30 cellular contexts compared by ENCODE assay signal in the genomic region with DNA sequence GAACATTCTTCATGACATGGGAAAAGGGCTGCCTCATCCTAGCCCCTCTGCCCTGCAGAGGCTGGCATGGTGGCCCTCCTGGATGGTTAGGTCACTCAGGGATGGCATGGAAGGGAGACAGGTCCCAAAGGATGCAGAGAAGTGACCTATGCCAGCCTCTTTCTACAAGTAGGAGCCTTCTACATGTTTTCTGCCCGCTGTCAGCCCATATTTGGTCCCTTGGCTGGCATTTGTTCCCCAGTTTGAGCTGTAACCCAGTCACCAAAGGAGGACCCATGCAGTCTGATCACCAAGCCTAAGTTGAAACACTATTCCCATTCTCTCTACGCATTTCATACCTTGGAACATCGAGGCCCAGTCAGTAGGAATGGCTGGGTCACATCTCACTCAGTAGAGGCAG.
"Had no signal": no experiment of that assay in that cellular context is flagged by ENCODE, and none has a peak within 500 bp of the region (broad histone marks: within the 10 kb centered on the region; RNA-seq: fewer than 3 reads in every experiment).

No MANE protein-coding gene starts in this region.

- H3K4me1 Mint-ChIP-seq: activated B cell treated with CpG ODN at 0.5 μM for 24 hours; activated naive CD4-positive, alpha-beta T cell treated with anti-CD3 and anti-CD28 coated beads, Interleukin-2, amount 50 U/mL, for 24 hours; activated naive CD8-positive, alpha-beta T cell treated with anti-CD3 and anti-CD28 coated beads for 36 hours; activated naive CD8-positive, alpha-beta T cell treated with anti-CD3 and anti-CD28 coated beads, Interleukin-2, amount 50 U/mL, for 24 hours; central memory CD8-positive, alpha-beta T cell had no signal

- H3K4me3 ChIP-seq: adrenal gland, breast epithelium, cardiac muscle cell, coronary artery, dorsolateral prefrontal cortex had no signal

- H3K9me3 ChIP-seq: adrenal gland had no signal

- H3K9me3 Mint-ChIP-seq: activated B cell treated with CpG ODN at 0.5 μM for 24 hours; activated CD8-positive, alpha-beta T cell treated with anti-CD3 and anti-CD28 coated beads for 36 hours; activated naive CD4-positive, alpha-beta T cell treated with anti-CD3 and anti-CD28 coated beads for 36 hours; activated naive CD4-positive, alpha-beta T cell treated with anti-CD3 and anti-CD28 coated beads, Interleukin-2, amount 50 U/mL, for 24 hours; activated naive CD8-positive, alpha-beta T cell treated with anti-CD3 and anti-CD28 coated beads for 36 hours; activated naive CD8-positive, alpha-beta T cell treated with anti-CD3 and anti-CD28 coated beads, Interleukin-2, amount 50 U/mL, for 24 hours; activated T-helper 1 cell treated with anti-CD3 and anti-CD28 coated beads, Interleukin-12 subunit alpha, Interleukin-12 subunit beta, Interleukin-2, Interleukin-4 antibody, amounts not matched to agents 30 ng/mL and 10 ng/mL and 1 ng/mL, durations not matched to agents 14 hours and 24 hours and 36 hours; activated T-helper 2 cell treated with anti-CD3 and anti-CD28 coated beads, Interferon-gamma antibody, Interleukin-2, Interleukin-4, amounts not matched to agents 10 μg/mL and 5 μg/mL and 100 μg/mL, durations not matched to agents 14 hours and 24 hours and 36 hours; central memory CD8-positive, alpha-beta T cell; dendritic cell treated with granulocyte-macrophage colony-stimulating factor and Interleukin-4, amounts not matched to agents 40 ng/mL and 50 ng/mL, for 4 days had no signal

- H3K36me3 ChIP-seq: adrenal gland, breast epithelium, cardiac muscle cell, WERI-Rb-1 had no signal

- H3K27me3 Mint-ChIP-seq: activated B cell treated with CpG ODN at 0.5 μM for 24 hours; activated CD8-positive, alpha-beta T cell treated with anti-CD3 and anti-CD28 coated beads for 36 hours; activated naive CD4-positive, alpha-beta T cell treated with anti-CD3 and anti-CD28 coated beads, Interleukin-2, amount 50 U/mL, for 24 hours; activated naive CD8-positive, alpha-beta T cell treated with anti-CD3 and anti-CD28 coated beads for 36 hours; activated naive CD8-positive, alpha-beta T cell treated with anti-CD3 and anti-CD28 coated beads, Interleukin-2, amount 50 U/mL, for 24 hours; central memory CD8-positive, alpha-beta T cell; dendritic cell treated with granulocyte-macrophage colony-stimulating factor and Interleukin-4, amounts not matched to agents 40 ng/mL and 50 ng/mL, for 4 days had no signal

- H3K27ac ChIP-seq: breast epithelium, cardiac muscle cell, dorsolateral prefrontal cortex, WERI-Rb-1 had no signal

- DNase-seq: activated B cell treated with CpG ODN at 0.5 μM for 24 hours; activated CD4-positive, alpha-beta T cell treated with anti-CD3 and anti-CD28 coated beads for 48 hours; activated CD4-positive, alpha-beta T cell treated with anti-CD3 and anti-CD28 coated beads, Interleukin-2, amount 50 U/mL, for 1 hour; activated CD4-positive, alpha-beta T cell treated with anti-CD3 and anti-CD28 coated beads, Interleukin-2, amount 50 U/mL, for 48 hours; activated CD8-positive, alpha-beta memory T cell treated with anti-CD3 and anti-CD28 coated beads for 24 hours; activated CD8-positive, alpha-beta T cell treated with anti-CD3 and anti-CD28 coated beads for 36 hours; activated effector memory CD4-positive, alpha-beta T cell treated with anti-CD3 and anti-CD28 coated beads, Interleukin-2, amount 50 U/mL, for 16 hours; activated naive CD4-positive, alpha-beta T cell treated with anti-CD3 and anti-CD28 coated beads for 36 hours; activated naive CD8-positive, alpha-beta T cell treated with anti-CD3 and anti-CD28 coated beads for 36 hours; activated naive CD8-positive, alpha-beta T cell treated with anti-CD3 and anti-CD28 coated beads, Interleukin-2, amount 50 U/mL, for 24 hours; activated T-cell treated with anti-CD3 and anti-CD28 coated beads, Interleukin-2, amount 50 U/mL, for 1 hour; activated T-cell treated with anti-CD3 and anti-CD28 coated beads, Interleukin-2, amount 50 U/mL, for 48 hours; adrenal gland; amygdala; effector memory CD4-positive, alpha-beta T cell; endodermal cell; foreskin fibroblast; T-helper 2 cell; WERI-Rb-1 had no signal

- H3K27me3 ChIP-seq: cardiac muscle cell had no signal

- FAIRE-seq: frontal cortex had no signal

- H3K4me1 ChIP-seq: adrenal gland, breast epithelium had no signal

- H3K36me3 Mint-ChIP-seq: activated naive CD4-positive, alpha-beta T cell treated with anti-CD3 and anti-CD28 coated beads, Interleukin-2, amount 50 U/mL, for 24 hours; activated naive CD8-positive, alpha-beta T cell treated with anti-CD3 and anti-CD28 coated beads for 36 hours; brain had no signal

- H3K27ac Mint-ChIP-seq: activated B cell treated with CpG ODN at 0.5 μM for 24 hours; activated CD8-positive, alpha-beta T cell treated with anti-CD3 and anti-CD28 coated beads for 36 hours; activated naive CD4-positive, alpha-beta T cell treated with anti-CD3 and anti-CD28 coated beads for 36 hours; activated naive CD4-positive, alpha-beta T cell treated with anti-CD3 and anti-CD28 coated beads, Interleukin-2, amount 50 U/mL, for 24 hours; activated naive CD8-positive, alpha-beta T cell treated with anti-CD3 and anti-CD28 coated beads for 36 hours; activated naive CD8-positive, alpha-beta T cell treated with anti-CD3 and anti-CD28 coated beads, Interleukin-2, amount 50 U/mL, for 24 hours; activated T-helper 1 cell treated with anti-CD3 and anti-CD28 coated beads, Interleukin-12 subunit alpha, Interleukin-12 subunit beta, Interleukin-2, Interleukin-4 antibody, amounts not matched to agents 30 ng/mL and 10 ng/mL and 1 ng/mL, durations not matched to agents 14 hours and 24 hours and 36 hours; activated T-helper 2 cell treated with anti-CD3 and anti-CD28 coated beads, Interferon-gamma antibody, Interleukin-2, Interleukin-4, amounts not matched to agents 10 μg/mL and 5 μg/mL and 100 μg/mL, durations not matched to agents 14 hours and 24 hours and 36 hours; dendritic cell treated with granulocyte-macrophage colony-stimulating factor and Interleukin-4, amounts not matched to agents 40 ng/mL and 50 ng/mL, for 4 days; endodermal cell had no signal

- H3K4me3 Mint-ChIP-seq: activated B cell treated with CpG ODN at 0.5 μM for 24 hours; activated CD8-positive, alpha-beta T cell treated with anti-CD3 and anti-CD28 coated beads for 36 hours; activated naive CD4-positive, alpha-beta T cell treated with anti-CD3 and anti-CD28 coated beads for 36 hours; activated naive CD4-positive, alpha-beta T cell treated with anti-CD3 and anti-CD28 coated beads, Interleukin-2, amount 50 U/mL, for 24 hours; activated naive CD8-positive, alpha-beta T cell treated with anti-CD3 and anti-CD28 coated beads for 36 hours; activated naive CD8-positive, alpha-beta T cell treated with anti-CD3 and anti-CD28 coated beads, Interleukin-2, amount 50 U/mL, for 24 hours; activated T-helper 1 cell treated with anti-CD3 and anti-CD28 coated beads, Interleukin-12 subunit alpha, Interleukin-12 subunit beta, Interleukin-2, Interleukin-4 antibody, amounts not matched to agents 30 ng/mL and 10 ng/mL and 1 ng/mL, durations not matched to agents 14 hours and 24 hours and 36 hours; brain; central memory CD8-positive, alpha-beta T cell; dendritic cell treated with granulocyte-macrophage colony-stimulating factor and Interleukin-4, amounts not matched to agents 40 ng/mL and 50 ng/mL, for 4 days; endodermal cell had no signal
